In the genomic region with DNA sequence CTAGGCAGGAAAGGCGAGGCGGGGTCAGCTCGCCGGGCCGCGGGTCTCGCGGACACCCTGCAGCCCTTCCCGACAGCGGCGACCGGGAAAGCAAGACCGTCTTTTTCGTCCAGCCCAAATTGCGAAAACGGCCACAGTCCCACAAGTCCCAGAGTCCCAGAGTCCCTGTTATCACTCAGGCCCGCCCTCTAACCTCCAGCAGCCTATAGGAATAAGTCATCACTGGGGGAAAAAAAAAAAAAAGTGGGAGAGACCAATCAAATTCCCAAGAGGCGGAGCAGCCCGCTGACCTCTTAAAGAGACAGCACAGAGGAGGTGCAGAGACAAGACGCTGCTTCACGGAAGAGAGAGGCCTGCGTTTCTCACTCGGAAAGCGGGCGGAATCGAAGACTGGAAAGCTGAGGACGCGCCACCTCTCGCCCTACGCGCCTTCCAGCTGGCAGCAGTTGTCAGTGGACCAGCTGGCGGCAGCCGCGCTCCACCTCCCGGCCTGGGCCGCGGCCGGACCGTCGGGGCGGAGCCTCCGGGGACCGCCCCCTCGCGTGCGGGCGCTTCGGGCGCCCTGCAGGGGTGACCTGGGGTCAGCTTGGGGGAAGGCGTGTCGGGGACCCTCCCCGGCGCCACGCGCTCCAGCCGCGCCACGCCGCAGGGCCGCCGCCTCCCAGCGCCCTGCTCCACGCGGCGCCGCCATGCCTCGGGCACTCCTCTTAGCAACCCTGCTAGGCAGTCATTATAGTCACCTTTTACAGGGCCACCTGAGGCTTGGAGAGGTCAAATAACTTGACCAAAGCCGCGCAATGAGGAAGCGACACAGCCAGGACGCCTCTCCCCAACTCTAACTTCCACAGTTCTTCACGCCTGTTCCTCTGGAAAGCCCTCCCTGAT, we compare ENCODE assay signal across 1 cellular context.
TF ChIP-seq lines count a peak whose summit lies in the region.

A gene (minus strand): TSS at position 141 of the 885 bp plus-strand sequence. CDS start 10,587 bp downstream, outside the sequence.

TF ChIP-seq in HepG2, 621 proteins besides CTCF, POLR2A, EP300 and RAD21 (continued from another document and continues in another):
- TF ChIP-seq, protein P1, sequence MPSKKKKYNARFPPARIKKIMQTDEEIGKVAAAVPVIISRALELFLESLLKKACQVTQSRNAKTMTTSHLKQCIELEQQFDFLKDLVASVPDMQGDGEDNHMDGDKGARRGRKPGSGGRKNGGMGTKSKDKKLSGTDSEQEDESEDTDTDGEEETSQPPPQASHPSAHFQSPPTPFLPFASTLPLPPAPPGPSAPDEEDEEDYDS (CRISPR knock-in tag; IDR thresholded peaks at IDR 0.05), result peak; percentile 84
- TF ChIP-seq SP1 (IDR thresholded peaks at IDR 0.05) (no peak), SP1 (CRISPR knock-in tag; IDR thresholded peaks at IDR 0.05) (peak; percentile 67), BCL6 (CRISPR knock-in tag; IDR thresholded peaks at IDR 0.05) (no peak), IKZF4 (CRISPR knock-in tag; IDR thresholded peaks at IDR 0.05; ENCODE audit: borderline replicate concordance, low read depth, not compliant biosample characterization) (no peak), ZNF44 (CRISPR knock-in tag; IDR thresholded peaks at IDR 0.05) (no peak), MEIS2 (CRISPR knock-in tag; IDR thresholded peaks at IDR 0.05) (peak; percentile 63; the same call in 1 of the 2 replicates), ZFYVE20 (CRISPR knock-in tag; IDR thresholded peaks at IDR 0.05; ENCODE audit: borderline replicate concordance, low read depth) (0 out of 2 replicates have a peak, but pooled peaks have one; percentile 59), ZNF232 (CRISPR knock-in tag; IDR thresholded peaks at IDR 0.05; ENCODE audit: borderline replicate concordance) (0 out of 2 replicates have a peak, but pooled peaks have one; percentile 49), CBX2 (IDR thresholded peaks at IDR 0.05; ENCODE audit: low read depth, low read length) (no peak), CBX2 (CRISPR knock-in tag; IDR thresholded peaks at IDR 0.05; ENCODE audit: low read depth) (no peak), SP2 (CRISPR knock-in tag; IDR thresholded peaks at IDR 0.05) (peak; percentile 87), MED1 (CRISPR knock-in tag; IDR thresholded peaks at IDR 0.05) (peak; percentile 65), STAT5B (CRISPR knock-in tag; IDR thresholded peaks at IDR 0.05) (no peak), GTF2F1 (IDR thresholded peaks at IDR 0.05; ENCODE audit: low read length) (no peak), ZBTB3 (CRISPR knock-in tag; IDR thresholded peaks at IDR 0.05; ENCODE audit: borderline replicate concordance, low read depth) (0 out of 2 replicates have a peak, but pooled peaks have one; percentile 42), ZNF761 (CRISPR knock-in tag; conservative IDR thresholded peaks at IDR 0.05) (no peak), FOXA3 (CRISPR knock-in tag; IDR thresholded peaks at IDR 0.05) (no peak; the same call in 1 of the 2 replicates), ZNF143 (CRISPR knock-in tag; IDR thresholded peaks at IDR 0.05) (peak; percentile 78), SP4 (CRISPR knock-in tag; IDR thresholded peaks at IDR 0.05) (peak; percentile 80), KLF15 (CRISPR knock-in tag; IDR thresholded peaks at IDR 0.05; ENCODE audit: borderline replicate concordance) (no peak), ZNF33B (CRISPR knock-in tag; IDR thresholded peaks at IDR 0.05) (no peak), ZNF879 (CRISPR knock-in tag; IDR thresholded peaks at IDR 0.05) (no peak), SSRP1 (CRISPR knock-in tag; IDR thresholded peaks at IDR 0.05) (no peak), GABPA (IDR thresholded peaks at IDR 0.05; ENCODE audit: low read depth, low read length) (no peak), GABPA (CRISPR knock-in tag; IDR thresholded peaks at IDR 0.05; ENCODE audit: low read depth) (no peak), GATA4 (IDR thresholded peaks at IDR 0.05; ENCODE audit: borderline replicate concordance, low read depth) (peak; percentile 28; the same call in 1 of the 2 replicates), ZNF777 (CRISPR knock-in tag; IDR thresholded peaks at IDR 0.05) (peak; percentile 97), ZNF577 (CRISPR knock-in tag; IDR thresholded peaks at IDR 0.05; ENCODE audit: borderline replicate concordance, low read depth) (no peak), CBX1 (IDR thresholded peaks at IDR 0.05; ENCODE audit: low read depth) (no peak), NFIB (CRISPR knock-in tag; IDR thresholded peaks at IDR 0.05; ENCODE audit: borderline replicate concordance) (no peak), KLF12 (CRISPR knock-in tag; IDR thresholded peaks at IDR 0.05; ENCODE audit: borderline replicate concordance) (peak; percentile 55; the same call in 1 of the 2 replicates), ARID2 (CRISPR knock-in tag; IDR thresholded peaks at IDR 0.05; ENCODE audit: borderline replicate concordance) (no peak)
- TF ChIP-seq, protein P2, sequence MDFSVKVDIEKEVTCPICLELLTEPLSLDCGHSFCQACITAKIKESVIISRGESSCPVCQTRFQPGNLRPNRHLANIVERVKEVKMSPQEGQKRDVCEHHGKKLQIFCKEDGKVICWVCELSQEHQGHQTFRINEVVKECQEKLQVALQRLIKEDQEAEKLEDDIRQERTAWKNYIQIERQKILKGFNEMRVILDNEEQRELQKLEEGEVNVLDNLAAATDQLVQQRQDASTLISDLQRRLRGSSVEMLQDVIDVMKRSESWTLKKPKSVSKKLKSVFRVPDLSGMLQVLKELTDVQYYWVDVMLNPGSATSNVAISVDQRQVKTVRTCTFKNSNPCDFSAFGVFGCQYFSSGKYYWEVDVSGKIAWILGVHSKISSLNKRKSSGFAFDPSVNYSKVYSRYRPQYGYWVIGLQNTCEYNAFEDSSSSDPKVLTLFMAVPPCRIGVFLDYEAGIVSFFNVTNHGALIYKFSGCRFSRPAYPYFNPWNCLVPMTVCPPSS (IDR thresholded peaks at IDR 0.05), result no peak
- TF ChIP-seq, protein P3, sequence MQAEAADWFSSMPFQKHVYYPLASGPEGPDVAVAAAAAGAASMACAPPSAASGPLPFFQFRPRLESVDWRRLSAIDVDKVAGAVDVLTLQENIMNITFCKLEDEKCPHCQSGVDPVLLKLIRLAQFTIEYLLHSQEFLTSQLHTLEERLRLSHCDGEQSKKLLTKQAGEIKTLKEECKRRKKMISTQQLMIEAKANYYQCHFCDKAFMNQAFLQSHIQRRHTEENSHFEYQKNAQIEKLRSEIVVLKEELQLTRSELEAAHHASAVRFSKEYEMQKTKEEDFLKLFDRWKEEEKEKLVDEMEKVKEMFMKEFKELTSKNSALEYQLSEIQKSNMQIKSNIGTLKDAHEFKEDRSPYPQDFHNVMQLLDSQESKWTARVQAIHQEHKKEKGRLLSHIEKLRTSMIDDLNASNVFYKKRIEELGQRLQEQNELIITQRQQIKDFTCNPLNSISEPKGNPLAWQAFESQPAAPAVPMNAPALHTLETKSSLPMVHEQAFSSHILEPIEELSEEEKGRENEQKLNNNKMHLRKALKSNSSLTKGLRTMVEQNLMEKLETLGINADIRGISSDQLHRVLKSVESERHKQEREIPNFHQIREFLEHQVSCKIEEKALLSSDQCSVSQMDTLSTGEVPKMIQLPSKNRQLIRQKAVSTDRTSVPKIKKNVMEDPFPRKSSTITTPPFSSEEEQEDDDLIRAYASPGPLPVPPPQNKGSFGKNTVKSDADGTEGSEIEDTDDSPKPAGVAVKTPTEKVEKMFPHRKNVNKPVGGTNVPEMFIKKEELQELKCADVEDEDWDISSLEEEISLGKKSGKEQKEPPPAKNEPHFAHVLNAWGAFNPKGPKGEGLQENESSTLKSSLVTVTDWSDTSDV (CRISPR knock-in tag; IDR thresholded peaks at IDR 0.05), result no peak
- TF ChIP-seq, protein P4, sequence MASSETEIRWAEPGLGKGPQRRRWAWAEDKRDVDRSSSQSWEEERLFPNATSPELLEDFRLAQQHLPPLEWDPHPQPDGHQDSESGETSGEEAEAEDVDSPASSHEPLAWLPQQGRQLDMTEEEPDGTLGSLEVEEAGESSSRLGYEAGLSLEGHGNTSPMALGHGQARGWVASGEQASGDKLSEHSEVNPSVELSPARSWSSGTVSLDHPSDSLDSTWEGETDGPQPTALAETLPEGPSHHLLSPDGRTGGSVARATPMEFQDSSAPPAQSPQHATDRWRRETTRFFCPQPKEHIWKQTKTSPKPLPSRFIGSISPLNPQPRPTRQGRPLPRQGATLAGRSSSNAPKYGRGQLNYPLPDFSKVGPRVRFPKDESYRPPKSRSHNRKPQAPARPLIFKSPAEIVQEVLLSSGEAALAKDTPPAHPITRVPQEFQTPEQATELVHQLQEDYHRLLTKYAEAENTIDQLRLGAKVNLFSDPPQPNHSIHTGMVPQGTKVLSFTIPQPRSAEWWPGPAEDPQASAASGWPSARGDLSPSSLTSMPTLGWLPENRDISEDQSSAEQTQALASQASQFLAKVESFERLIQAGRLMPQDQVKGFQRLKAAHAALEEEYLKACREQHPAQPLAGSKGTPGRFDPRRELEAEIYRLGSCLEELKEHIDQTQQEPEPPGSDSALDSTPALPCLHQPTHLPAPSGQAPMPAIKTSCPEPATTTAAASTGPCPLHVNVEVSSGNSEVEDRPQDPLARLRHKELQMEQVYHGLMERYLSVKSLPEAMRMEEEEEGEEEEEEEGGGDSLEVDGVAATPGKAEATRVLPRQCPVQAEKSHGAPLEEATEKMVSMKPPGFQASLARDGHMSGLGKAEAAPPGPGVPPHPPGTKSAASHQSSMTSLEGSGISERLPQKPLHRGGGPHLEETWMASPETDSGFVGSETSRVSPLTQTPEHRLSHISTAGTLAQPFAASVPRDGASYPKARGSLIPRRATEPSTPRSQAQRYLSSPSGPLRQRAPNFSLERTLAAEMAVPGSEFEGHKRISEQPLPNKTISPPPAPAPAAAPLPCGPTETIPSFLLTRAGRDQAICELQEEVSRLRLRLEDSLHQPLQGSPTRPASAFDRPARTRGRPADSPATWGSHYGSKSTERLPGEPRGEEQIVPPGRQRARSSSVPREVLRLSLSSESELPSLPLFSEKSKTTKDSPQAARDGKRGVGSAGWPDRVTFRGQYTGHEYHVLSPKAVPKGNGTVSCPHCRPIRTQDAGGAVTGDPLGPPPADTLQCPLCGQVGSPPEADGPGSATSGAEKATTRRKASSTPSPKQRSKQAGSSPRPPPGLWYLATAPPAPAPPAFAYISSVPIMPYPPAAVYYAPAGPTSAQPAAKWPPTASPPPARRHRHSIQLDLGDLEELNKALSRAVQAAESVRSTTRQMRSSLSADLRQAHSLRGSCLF (CRISPR knock-in tag; IDR thresholded peaks at IDR 0.05; ENCODE audit: borderline replicate concordance), result no peak
- TF ChIP-seq, protein P5, sequence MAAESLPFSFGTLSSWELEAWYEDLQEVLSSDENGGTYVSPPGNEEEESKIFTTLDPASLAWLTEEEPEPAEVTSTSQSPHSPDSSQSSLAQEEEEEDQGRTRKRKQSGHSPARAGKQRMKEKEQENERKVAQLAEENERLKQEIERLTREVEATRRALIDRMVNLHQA (CRISPR knock-in tag; IDR thresholded peaks at IDR 0.05), result no peak
- TF ChIP-seq, protein P6, sequence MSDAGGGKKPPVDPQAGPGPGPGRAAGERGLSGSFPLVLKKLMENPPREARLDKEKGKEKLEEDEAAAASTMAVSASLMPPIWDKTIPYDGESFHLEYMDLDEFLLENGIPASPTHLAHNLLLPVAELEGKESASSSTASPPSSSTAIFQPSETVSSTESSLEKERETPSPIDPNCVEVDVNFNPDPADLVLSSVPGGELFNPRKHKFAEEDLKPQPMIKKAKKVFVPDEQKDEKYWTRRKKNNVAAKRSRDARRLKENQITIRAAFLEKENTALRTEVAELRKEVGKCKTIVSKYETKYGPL (CRISPR knock-in tag; IDR thresholded peaks at IDR 0.05), result no peak
- TF ChIP-seq, protein P7, sequence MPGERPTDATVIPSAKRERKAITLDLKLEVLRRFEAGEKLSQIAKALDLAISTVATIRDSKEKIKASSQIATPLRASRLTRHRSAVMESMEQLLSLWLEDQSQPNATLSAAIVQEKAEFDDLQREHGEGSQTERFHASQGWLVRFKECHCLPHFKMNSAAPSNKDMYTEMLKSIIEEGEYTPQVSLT (CRISPR knock-in tag; IDR thresholded peaks at IDR 0.05; ENCODE audit: borderline replicate concordance, low read depth), result no peak
- TF ChIP-seq, protein P8, sequence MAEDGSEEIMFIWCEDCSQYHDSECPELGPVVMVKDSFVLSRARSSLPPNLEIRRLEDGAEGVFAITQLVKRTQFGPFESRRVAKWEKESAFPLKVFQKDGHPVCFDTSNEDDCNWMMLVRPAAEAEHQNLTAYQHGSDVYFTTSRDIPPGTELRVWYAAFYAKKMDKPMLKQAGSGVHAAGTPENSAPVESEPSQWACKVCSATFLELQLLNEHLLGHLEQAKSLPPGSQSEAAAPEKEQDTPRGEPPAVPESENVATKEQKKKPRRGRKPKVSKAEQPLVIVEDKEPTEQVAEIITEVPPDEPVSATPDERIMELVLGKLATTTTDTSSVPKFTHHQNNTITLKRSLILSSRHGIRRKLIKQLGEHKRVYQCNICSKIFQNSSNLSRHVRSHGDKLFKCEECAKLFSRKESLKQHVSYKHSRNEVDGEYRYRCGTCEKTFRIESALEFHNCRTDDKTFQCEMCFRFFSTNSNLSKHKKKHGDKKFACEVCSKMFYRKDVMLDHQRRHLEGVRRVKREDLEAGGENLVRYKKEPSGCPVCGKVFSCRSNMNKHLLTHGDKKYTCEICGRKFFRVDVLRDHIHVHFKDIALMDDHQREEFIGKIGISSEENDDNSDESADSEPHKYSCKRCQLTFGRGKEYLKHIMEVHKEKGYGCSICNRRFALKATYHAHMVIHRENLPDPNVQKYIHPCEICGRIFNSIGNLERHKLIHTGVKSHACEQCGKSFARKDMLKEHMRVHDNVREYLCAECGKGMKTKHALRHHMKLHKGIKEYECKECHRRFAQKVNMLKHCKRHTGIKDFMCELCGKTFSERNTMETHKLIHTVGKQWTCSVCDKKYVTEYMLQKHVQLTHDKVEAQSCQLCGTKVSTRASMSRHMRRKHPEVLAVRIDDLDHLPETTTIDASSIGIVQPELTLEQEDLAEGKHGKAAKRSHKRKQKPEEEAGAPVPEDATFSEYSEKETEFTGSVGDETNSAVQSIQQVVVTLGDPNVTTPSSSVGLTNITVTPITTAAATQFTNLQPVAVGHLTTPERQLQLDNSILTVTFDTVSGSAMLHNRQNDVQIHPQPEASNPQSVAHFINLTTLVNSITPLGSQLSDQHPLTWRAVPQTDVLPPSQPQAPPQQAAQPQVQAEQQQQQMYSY (CRISPR knock-in tag; IDR thresholded peaks at IDR 0.05), result peak; percentile 93
- TF ChIP-seq, protein P9, sequence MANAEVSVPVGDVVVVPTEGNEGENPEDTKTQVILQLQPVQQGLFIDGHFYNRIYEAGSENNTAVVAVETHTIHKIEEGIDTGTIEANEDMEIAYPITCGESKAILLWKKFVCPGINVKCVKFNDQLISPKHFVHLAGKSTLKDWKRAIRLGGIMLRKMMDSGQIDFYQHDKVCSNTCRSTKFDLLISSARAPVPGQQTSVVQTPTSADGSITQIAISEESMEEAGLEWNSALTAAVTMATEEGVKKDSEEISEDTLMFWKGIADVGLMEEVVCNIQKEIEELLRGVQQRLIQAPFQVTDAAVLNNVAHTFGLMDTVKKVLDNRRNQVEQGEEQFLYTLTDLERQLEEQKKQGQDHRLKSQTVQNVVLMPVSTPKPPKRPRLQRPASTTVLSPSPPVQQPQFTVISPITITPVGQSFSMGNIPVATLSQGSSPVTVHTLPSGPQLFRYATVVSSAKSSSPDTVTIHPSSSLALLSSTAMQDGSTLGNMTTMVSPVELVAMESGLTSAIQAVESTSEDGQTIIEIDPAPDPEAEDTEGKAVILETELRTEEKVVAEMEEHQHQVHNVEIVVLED (CRISPR knock-in tag; IDR thresholded peaks at IDR 0.05; ENCODE audit: borderline replicate concordance), result peak; percentile 55; the same call in 1 of the 2 replicates
- TF ChIP-seq, protein P10, sequence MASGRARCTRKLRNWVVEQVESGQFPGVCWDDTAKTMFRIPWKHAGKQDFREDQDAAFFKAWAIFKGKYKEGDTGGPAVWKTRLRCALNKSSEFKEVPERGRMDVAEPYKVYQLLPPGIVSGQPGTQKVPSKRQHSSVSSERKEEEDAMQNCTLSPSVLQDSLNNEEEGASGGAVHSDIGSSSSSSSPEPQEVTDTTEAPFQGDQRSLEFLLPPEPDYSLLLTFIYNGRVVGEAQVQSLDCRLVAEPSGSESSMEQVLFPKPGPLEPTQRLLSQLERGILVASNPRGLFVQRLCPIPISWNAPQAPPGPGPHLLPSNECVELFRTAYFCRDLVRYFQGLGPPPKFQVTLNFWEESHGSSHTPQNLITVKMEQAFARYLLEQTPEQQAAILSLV (CRISPR knock-in tag; IDR thresholded peaks at IDR 0.05; ENCODE audit: borderline replicate concordance), result no peak
